Comparison of ENCODE assay signal across 12 cellular contexts in genomic region chr7:112199035-112199655, GRCh38. TPM values are rescaled to one million over a fixed set of nuclear protein-coding genes. Genes with fewer than 3 reads are reported as not detected.
DNase-seq lines count a peak whose midpoint lies in the region; ATAC-seq lines count a peak whose summit lies in the region.
"Had no signal": no experiment of that assay in that cellular context is flagged by ENCODE, and none has a peak within 500 bp of the region (broad histone marks: within the 10 kb centered on the region; RNA-seq: fewer than 3 reads in every experiment).

No MANE protein-coding gene starts in this region.

- peak overlapping the region; percentile 11 for H3K4me3 ChIP-seq in skeletal muscle satellite cell (ENCODE audit: low read length)
- H3K4me3 ChIP-seq: colonic mucosa, thoracic aorta had no signal

- H3K9ac ChIP-seq in skeletal muscle satellite cell (ENCODE audit: low read depth, low read length) = no peak overlapping the region

- peaks cover 36% of the 10 kb centered on the region for H3K4me1 ChIP-seq in skeletal muscle satellite cell (ENCODE audit: control insufficient read depth, insufficient read depth, low read length)

- H3K27me3 ChIP-seq in skeletal muscle satellite cell (ENCODE audit: control insufficient read depth, insufficient read depth, low read length) = no peaks in the 10 kb centered on the region
- H3K27me3 ChIP-seq: colonic mucosa had no signal

- no peak overlapping the region for H3K27ac Mint-ChIP-seq in activated T-cell treated with anti-CD3 and anti-CD28 coated beads, Interleukin-2, amount 50 U/mL, for 24 hours
- H3K27ac Mint-ChIP-seq in activated T-helper 2 cell treated with anti-CD3 and anti-CD28 coated beads, Interferon-gamma antibody, Interleukin-2, Interleukin-4, amounts not matched to agents 10 μg/mL and 5 μg/mL and 100 μg/mL, durations not matched to agents 14 hours and 24 hours and 36 hours = no peak overlapping the region

- peaks cover 64% of the 10 kb centered on the region for H3K27me3 Mint-ChIP-seq in activated T-cell treated with anti-CD3 and anti-CD28 coated beads, Interleukin-2, amount 50 U/mL, for 4 hours (ENCODE audit: low read depth)
- H3K27me3 Mint-ChIP-seq in activated T-cell treated with anti-CD3 and anti-CD28 coated beads, Interleukin-2, amount 50 U/mL, for 24 hours = peaks cover 81% of the 10 kb centered on the region
- H3K27me3 Mint-ChIP-seq in activated T-helper 2 cell treated with anti-CD3 and anti-CD28 coated beads, Interferon-gamma antibody, Interleukin-2, Interleukin-4, amounts not matched to agents 10 μg/mL and 5 μg/mL and 100 μg/mL, durations not matched to agents 14 hours and 24 hours and 36 hours (ENCODE audit: low read depth) = peaks cover 27% of the 10 kb centered on the region

- ATAC-seq in activated T-cell treated with anti-CD3 and anti-CD28 coated beads, Interleukin-2, amount 50 U/mL, for 4 hours = peak; percentile 51 to 63
- ATAC-seq in Right ventricle myocardium inferior = no peak

- H3K4me1 Mint-ChIP-seq in activated T-cell treated with anti-CD3 and anti-CD28 coated beads, Interleukin-2, amount 50 U/mL, for 4 hours (ENCODE audit: low read depth) = peaks cover 9% of the 10 kb centered on the region
- peaks cover 16% of the 10 kb centered on the region for H3K4me1 Mint-ChIP-seq in activated T-cell treated with anti-CD3 and anti-CD28 coated beads, Interleukin-2, amount 50 U/mL, for 24 hours (ENCODE audit: low read depth)
- H3K4me1 Mint-ChIP-seq in activated T-helper 2 cell treated with anti-CD3 and anti-CD28 coated beads, Interferon-gamma antibody, Interleukin-2, Interleukin-4, amounts not matched to agents 10 μg/mL and 5 μg/mL and 100 μg/mL, durations not matched to agents 14 hours and 24 hours and 36 hours (ENCODE audit: low read depth) = peaks cover 11% of the 10 kb centered on the region

- no peaks in the 10 kb centered on the region for H3K9me3 ChIP-seq in skeletal muscle satellite cell (replicated peaks; ENCODE audit: low read length)
- H3K9me3 ChIP-seq: colonic mucosa, thoracic aorta had no signal

- no peaks in the 10 kb centered on the region for H3K36me3 Mint-ChIP-seq in activated T-cell treated with anti-CD3 and anti-CD28 coated beads, Interleukin-2, amount 50 U/mL, for 4 hours (ENCODE audit: insufficient read depth)
- no peaks in the 10 kb centered on the region for H3K36me3 Mint-ChIP-seq in activated T-cell treated with anti-CD3 and anti-CD28 coated beads, Interleukin-2, amount 50 U/mL, for 24 hours (ENCODE audit: low read depth)
- H3K36me3 Mint-ChIP-seq in activated T-helper 2 cell treated with anti-CD3 and anti-CD28 coated beads, Interferon-gamma antibody, Interleukin-2, Interleukin-4, amounts not matched to agents 10 μg/mL and 5 μg/mL and 100 μg/mL, durations not matched to agents 14 hours and 24 hours and 36 hours (ENCODE audit: low read depth) = no peaks in the 10 kb centered on the region

- H3K4me2 ChIP-seq in skeletal muscle satellite cell (ENCODE audit: low read length) = peak overlapping the region; percentile 13

- H3K9me3 Mint-ChIP-seq in activated T-cell treated with anti-CD3 and anti-CD28 coated beads, Interleukin-2, amount 50 U/mL, for 4 hours = no peaks in the 10 kb centered on the region
- H3K9me3 Mint-ChIP-seq in activated T-cell treated with anti-CD3 and anti-CD28 coated beads, Interleukin-2, amount 50 U/mL, for 24 hours = no peaks in the 10 kb centered on the region
- H3K9me3 Mint-ChIP-seq in activated T-helper 2 cell treated with anti-CD3 and anti-CD28 coated beads, Interferon-gamma antibody, Interleukin-2, Interleukin-4, amounts not matched to agents 10 μg/mL and 5 μg/mL and 100 μg/mL, durations not matched to agents 14 hours and 24 hours and 36 hours = no peaks in the 10 kb centered on the region

- no peak for DNase-seq in activated T-cell treated with anti-CD3 and anti-CD28 coated beads, Interleukin-2, amount 50 U/mL, for 4 hours
- no peak for DNase-seq in activated T-cell treated with anti-CD3 and anti-CD28 coated beads, Interleukin-2, amount 50 U/mL, for 24 hours
- peak; percentile 37 for DNase-seq in MV-4-11 (lab: John Stamatoyannopoulos, UW)
- peak; percentile 40 for DNase-seq in dedifferentiated amniotic fluid mesenchymal stem cell (ENCODE audit: extremely low spot score)
- DNase-seq in LoVo (ENCODE audit: low spot score) = no peak
- DNase-seq in Right ventricle myocardium inferior (ENCODE audit: missing footprints) = no peak
- no peak for DNase-seq in activated T-helper 2 cell treated with anti-CD3 and anti-CD28 coated beads, Interferon-gamma antibody, Interleukin-2, Interleukin-4, amounts not matched to agents 10 μg/mL and 5 μg/mL and 100 μg/mL, durations not matched to agents 14 hours and 24 hours and 36 hours (ENCODE audit: low spot score)
- DNase-seq: colonic mucosa, NCI-H524 treated with DMSO at 0.1 percent for 48 hours, SHP77 treated with DMSO at 0.1 percent for 48 hours had no signal

- H3K4me3 Mint-ChIP-seq in activated T-cell treated with anti-CD3 and anti-CD28 coated beads, Interleukin-2, amount 50 U/mL, for 4 hours = no peak overlapping the region
- H3K4me3 Mint-ChIP-seq in activated T-cell treated with anti-CD3 and anti-CD28 coated beads, Interleukin-2, amount 50 U/mL, for 24 hours = no peak overlapping the region
- H3K4me3 Mint-ChIP-seq in activated T-helper 2 cell treated with anti-CD3 and anti-CD28 coated beads, Interferon-gamma antibody, Interleukin-2, Interleukin-4, amounts not matched to agents 10 μg/mL and 5 μg/mL and 100 μg/mL, durations not matched to agents 14 hours and 24 hours and 36 hours (ENCODE audit: low read depth) = no peak overlapping the region

- no peaks in the 10 kb centered on the region for H3K36me3 ChIP-seq in skeletal muscle satellite cell (ENCODE audit: insufficient read depth, low read length)
- H3K36me3 ChIP-seq: colonic mucosa, thoracic aorta had no signal

- intact Hi-C loops in Right ventricle myocardium inferior (cut with DNase I) = no loop called here
- intact Hi-C loops in activated T-helper 2 cell treated with anti-CD3 and anti-CD28 coated beads, Interferon-gamma antibody, Interleukin-2, Interleukin-4, amounts not matched to agents 10 μg/mL and 5 μg/mL and 100 μg/mL, durations not matched to agents 14 hours and 24 hours and 36 hours (cut with micrococcal nuclease) = no loop called here

RNA-seq across cellular contexts. Expression of gene DOCK4, which starts 7.1 kb away (rescaled TPM):
- 1 to 10 TPM; 1.1 to 2.1 (median 2.1) TPM for total RNA-seq in activated T-cell treated with anti-CD3 and anti-CD28 coated beads, Interleukin-2, amount 50 U/mL, for 4 hours
- total RNA-seq in skeletal muscle satellite cell (2012; rRNA removed) = 12.2 and 23.6 TPM in 2 replicates
- total RNA-seq in Right ventricle myocardium inferior = 16.8 TPM
- 0.41 and 0.64 TPM in 2 replicates for total RNA-seq in activated T-helper 2 cell treated with anti-CD3 and anti-CD28 coated beads, Interferon-gamma antibody, Interleukin-2, Interleukin-4, amounts not matched to agents 10 μg/mL and 5 μg/mL and 100 μg/mL, durations not matched to agents 14 hours and 24 hours and 36 hours

RNA-seq across cellular contexts. Expression of gene ZNF277, which starts 7.3 kb away (rescaled TPM):
- 10 to 100 TPM; 11.3 to 13.9 (median 13.0) TPM for total RNA-seq in activated T-cell treated with anti-CD3 and anti-CD28 coated beads, Interleukin-2, amount 50 U/mL, for 4 hours
- total RNA-seq in skeletal muscle satellite cell (2012; rRNA removed) = 21.4 and 33.5 TPM in 2 replicates
- 15.7 TPM for total RNA-seq in Right ventricle myocardium inferior
- total RNA-seq in activated T-helper 2 cell treated with anti-CD3 and anti-CD28 coated beads, Interferon-gamma antibody, Interleukin-2, Interleukin-4, amounts not matched to agents 10 μg/mL and 5 μg/mL and 100 μg/mL, durations not matched to agents 14 hours and 24 hours and 36 hours = 11.6 and 13.0 TPM in 2 replicates

Comparison
In these comparisons a context has a peak if more than half of its experiments do, and no peak if none do; other contexts are left out.
1. DNase-seq: peak in MV-4-11 (single experiment) and dedifferentiated amniotic fluid mesenchymal stem cell (single experiment); none in activated T-cell treated with anti-CD3 and anti-CD28 coated beads, Interleukin-2, amount 50 U/mL, for 4 hours (single experiment), activated T-cell treated with anti-CD3 and anti-CD28 coated beads, Interleukin-2, amount 50 U/mL, for 24 hours (single experiment), LoVo (single experiment), Right ventricle myocardium inferior (single experiment) and activated T-helper 2 cell treated with anti-CD3 and anti-CD28 coated beads, Interferon-gamma antibody, Interleukin-2, Interleukin-4, amounts not matched to agents 10 μg/mL and 5 μg/mL and 100 μg/mL, durations not matched to agents 14 hours and 24 hours and 36 hours (single experiment).